ENCODE assay signal across 17 cellular contexts in the genomic region with DNA sequence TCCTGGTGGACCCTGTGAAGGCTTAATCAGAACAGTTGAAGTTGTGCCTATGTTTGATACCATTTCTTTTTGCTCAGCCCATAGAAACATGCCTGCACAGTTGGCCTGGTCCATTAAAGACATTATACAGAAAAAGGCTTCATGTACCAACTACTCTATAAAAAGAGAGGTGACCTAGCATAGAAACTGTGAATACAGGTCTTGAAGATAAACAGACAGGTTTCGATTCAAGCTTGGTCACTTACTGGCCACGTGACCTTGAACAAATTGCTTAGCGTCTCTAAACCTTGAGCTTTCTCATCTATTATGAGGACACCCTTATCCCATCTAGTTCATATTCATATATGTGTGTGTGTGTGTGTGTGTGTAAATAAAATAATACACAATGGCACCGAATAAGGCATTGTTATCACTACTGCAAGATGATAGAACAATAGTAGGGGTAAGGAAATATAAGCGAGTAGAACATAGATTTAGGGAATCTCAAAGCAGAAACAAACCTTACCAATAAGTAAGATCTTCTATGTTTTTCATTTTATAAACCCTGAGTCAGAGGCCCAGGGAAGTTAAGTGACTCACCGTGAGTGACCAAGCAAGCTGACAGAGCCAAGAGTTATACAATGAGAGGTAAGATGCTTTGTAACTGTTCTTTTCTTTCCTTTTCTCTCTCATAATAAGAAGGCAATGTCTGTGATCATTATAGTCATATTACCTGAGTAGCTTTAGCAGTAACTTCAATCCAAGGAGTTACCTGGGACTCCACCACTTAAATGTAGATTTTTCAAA.
A peak's percentile ranks its signal among the peaks of the same experiment; 100 is the strongest.
DNase-seq lines count a peak whose midpoint lies in the region; ATAC-seq, FAIRE-seq and TF ChIP-seq lines count a peak whose summit lies in the region.
"Had no signal": no experiment of that assay in that cellular context is flagged by ENCODE, and none has a peak within 500 bp of the region (broad histone marks: within the 10 kb centered on the region; RNA-seq: fewer than 3 reads in every experiment).

No MANE protein-coding gene starts in this region.

- ATAC-seq in GM21717 (IDR thresholded peaks at IDR 0.05; ENCODE audit: unreplicated experiment) (no peak), HG03175 (IDR thresholded peaks at IDR 0.05; ENCODE audit: unreplicated experiment) (no peak), upper lobe of right lung (no peak)
- ATAC-seq: activated CD8-positive, alpha-beta T cell treated with anti-CD3 and anti-CD28 coated beads, Interleukin-2, amount 10 ng/mL, durations not matched to agents 7 days and 5 days; heart left ventricle; psoas muscle had no signal

- H3K4me3 ChIP-seq in ascending aorta: no peak overlapping the region
- H3K4me3 ChIP-seq in fibroblast of villous mesenchyme (ENCODE audit: low read depth, low read length): no peak overlapping the region
- no peak overlapping the region for H3K4me3 ChIP-seq in upper lobe of right lung
- H3K4me3 ChIP-seq: heart left ventricle, psoas muscle, transverse colon had no signal

- no peaks in the 10 kb centered on the region for H3K36me3 ChIP-seq in ascending aorta
- H3K36me3 ChIP-seq in upper lobe of right lung: no peaks in the 10 kb centered on the region
- H3K36me3 ChIP-seq: heart left ventricle, transverse colon had no signal

- H3K9me3 ChIP-seq in ascending aorta: no peaks in the 10 kb centered on the region
- no peaks in the 10 kb centered on the region for H3K9me3 ChIP-seq in upper lobe of right lung
- H3K9me3 ChIP-seq: heart left ventricle, psoas muscle, transverse colon had no signal

- no peak for FAIRE-seq in urothelium cell line (lab: Jason Lieb, UNC)
- FAIRE-seq: GM18507 had no signal

- H3K4me1 ChIP-seq in ascending aorta (peaks cover 0 to 3% of the 10 kb centered on the region in 2 donors), upper lobe of right lung (no peaks in the 10 kb centered on the region)
- H3K4me1 ChIP-seq: heart left ventricle, psoas muscle had no signal

- H3K27ac ChIP-seq in ascending aorta (peak overlapping the region; percentile 28 to 50), upper lobe of right lung (no peak overlapping the region)
- H3K27ac ChIP-seq: 22Rv1, heart left ventricle, psoas muscle had no signal

- intact Hi-C loops in ascending aorta (cut with DNase I) (loop anchor here (10.0 kb wide), 1 partner anchor 151 kb away; no protein-coding TSS in a partner anchor), upper lobe of right lung (cut with DNase I) (no loop called here)

- TF ChIP-seq CTCF in ascending aorta (IDR thresholded peaks at IDR 0.05) (no peak), fibroblast of villous mesenchyme (IDR thresholded peaks at IDR 0.05; ENCODE audit: insufficient read depth, low read depth, low read length) (no peak), upper lobe of right lung (IDR thresholded peaks at IDR 0.05) (no peak)

- DNase-seq in DMS53 (lab: John Stamatoyannopoulos, UW): peak; percentile 31
- DNase-seq in DMS53 treated with DMSO at 0.1 percent for 48 hours (lab: John Stamatoyannopoulos, UW; ENCODE audit: unreplicated experiment): no peak
- no peak for DNase-seq in ascending aorta (ENCODE audit: low spot score in 2 of 2)
- peak; percentile 16 for DNase-seq in fibroblast of villous mesenchyme (ENCODE audit: low read depth)
- peak; percentile 39 for DNase-seq in urothelium cell line (ENCODE audit: low spot score)
- DNase-seq in upper lobe of right lung: no peak
- DNase-seq: activated CD8-positive, alpha-beta T cell treated with anti-CD3 and anti-CD28 coated beads, Interleukin-2, amount 10 ng/mL, durations not matched to agents 7 days and 5 days; activated effector memory CD4-positive, alpha-beta T cell treated with anti-CD3 and anti-CD28 coated beads, Interleukin-2, amount 50 U/mL, for 16 hours; GF-D8; heart left ventricle; NCI-H1436; psoas muscle; transverse colon had no signal

- H3K27me3 ChIP-seq in ascending aorta: no peaks in the 10 kb centered on the region
- no peaks in the 10 kb centered on the region for H3K27me3 ChIP-seq in upper lobe of right lung
- H3K27me3 ChIP-seq: heart left ventricle, transverse colon had no signal

Comparison
In these comparisons a context has a peak if more than half of its experiments do, and no peak if none do; other contexts are left out.
1. DNase-seq: peak in DMS53 (single experiment), fibroblast of villous mesenchyme (single experiment) and urothelium cell line (single experiment); none in DMS53 treated with DMSO at 0.1 percent for 48 hours (single experiment), ascending aorta (0 of 2) and upper lobe of right lung (single experiment).